In genomic region chr14:21072781-21073339, GRCh38 we compare ENCODE assay signal across 14 cellular contexts. TPM values are rescaled to one million over a fixed set of nuclear protein-coding genes. Genes with fewer than 3 reads are reported as not detected.
DNase-seq lines count a peak whose midpoint lies in the region; ATAC-seq and TF ChIP-seq lines count a peak whose summit lies in the region.
"Had no signal": no experiment of that assay in that cellular context is flagged by ENCODE, and none has a peak within 500 bp of the region (broad histone marks: within the 10 kb centered on the region; RNA-seq: fewer than 3 reads in every experiment).

No MANE protein-coding gene starts in this region.

- no peak for ATAC-seq in SK-N-SH treated with all-trans-retinoic acid at 6 μM for 48 hours
- no peak for ATAC-seq in GM19455 (IDR thresholded peaks at IDR 0.05; ENCODE audit: unreplicated experiment)
- ATAC-seq: stimulated activated naive B cell treated with anti-CD40 and anti-IgM and Interleukin-4, amounts not matched to agents 10 μg/mL and 1 μg/mL and 100 μg/mL, for 72 hours had no signal

- H3K36me3 ChIP-seq in SK-N-SH (replicated peaks in 1 of 2; ENCODE audit: control insufficient read depth in 1 of 2, insufficient read depth in 2 of 2, low read length in 1 of 2) (peaks cover 43 to 52% of the 10 kb centered on the region in 2 experiments), brain microvascular endothelial cell (replicated peaks) (peaks cover 47% of the 10 kb centered on the region), muscle layer of duodenum (ENCODE audit: control insufficient read depth in 1 of 2, insufficient read depth in 2 of 2, low read length in 2 of 2) (peaks cover 31 to 41% of the 10 kb centered on the region in 2 donors), testis (ENCODE audit: low read depth, missing control alignments) (no peaks in the 10 kb centered on the region)

- TF ChIP-seq RAD21 in SK-N-SH (IDR thresholded peaks at IDR 0.05; ENCODE audit: low read length) = no peak

- peaks cover 20% of the 10 kb centered on the region for H3F3A ChIP-seq in SK-N-SH (replicated peaks; ENCODE audit: insufficient read depth)

- POLR2A ChIA-PET in SK-N-SH (lab: Yijun Ruan, JAX) = interaction anchor here (2.7 kb wide), 1 partner anchor 24 kb away, joined by 19 read pairs; the partner anchor contains the start of gene ZNF219

- H3K27ac ChIP-seq in SK-N-SH (ENCODE audit: low read depth in 2 of 2, low read length in 1 of 2) = peak overlapping the region in 1 of 2 experiments; percentile 98; a peak in 3 of 4 replicates
- H3K27ac ChIP-seq in brain microvascular endothelial cell = peak overlapping the region; percentile 90
- H3K27ac ChIP-seq in muscle layer of duodenum (ENCODE audit: low read length) = peak overlapping the region; percentile 78
- H3K27ac ChIP-seq in testis = peak overlapping the region; percentile 31 to 89

- H3K4me1 ChIP-seq in SK-N-SH (ENCODE audit: control insufficient read depth in 1 of 2, insufficient read depth in 2 of 2, low read depth in 1 of 2, low read length in 1 of 2) (peaks cover 22 to 37% of the 10 kb centered on the region in 2 experiments), muscle layer of duodenum (ENCODE audit: control insufficient read depth in 1 of 2, insufficient read depth in 2 of 2, low read length in 2 of 2) (peaks cover 0 to 32% of the 10 kb centered on the region in 2 donors), testis (peaks cover 26% of the 10 kb centered on the region)

- DNase-seq in SK-N-SH (no peak), brain microvascular endothelial cell (no peak), testis (no peak), CD1c-positive myeloid dendritic cell (ENCODE audit: extremely low spot score) (no peak), Kasumi-1 (lab: John Stamatoyannopoulos, UW) (no peak)
- DNase-seq: aorta; stimulated activated CD4-positive, alpha-beta T cell treated with anti-CD3 and anti-CD28 coated beads, Interleukin-15, amount 100 ng/mL, for 24 hours; stimulated activated naive B cell treated with anti-CD40 and anti-IgM and Interleukin-4, amounts not matched to agents 10 μg/mL and 1 μg/mL and 100 μg/mL, for 72 hours had no signal

- H3K9me2 ChIP-seq in SK-N-SH = no peaks in the 10 kb centered on the region

- H3K4me2 ChIP-seq in SK-N-SH = peak overlapping the region; percentile 95; the same call in 1 of the 2 replicates

- 0 out of 2 replicates have a peak, but pooled peaks cover 8% of the 10 kb centered on the region for H4K20me1 ChIP-seq in SK-N-SH (ENCODE audit: insufficient read depth)

- H3K9ac ChIP-seq in SK-N-SH = peak overlapping the region; percentile 93; the same call in 1 of the 2 replicates

- TF ChIP-seq EP300 in SK-N-SH (IDR thresholded peaks at IDR 0.05; ENCODE audit: borderline replicate concordance in 1 of 2, low read depth in 1 of 2, low read length in 1 of 2) = no peak

- H3K9me3 ChIP-seq in SK-N-SH (no peaks in the 10 kb centered on the region), muscle layer of duodenum (ENCODE audit: control insufficient read depth in 1 of 2, low read length in 2 of 2) (no peaks in the 10 kb centered on the region), testis (no peaks in the 10 kb centered on the region)

- TF ChIP-seq POLR2A in testis (IDR thresholded peaks at IDR 0.05) = no peak

- in situ Hi-C loops in brain microvascular endothelial cell (cut with HindIII; ENCODE audit: low pct_ligation_motif_present, low sequenced_read_pairs) = no loop called here

- H2AFZ ChIP-seq in SK-N-SH (ENCODE audit: low read depth) = no peak overlapping the region

- CTCF ChIA-PET in SK-N-SH (lab: Yijun Ruan, JAX) = interaction anchor here (0.6 to 13.2 kb wide), 6 partner anchors 10 to 57 kb away, joined by 3 to 296 read pairs (median 57); partner anchors contain the start of gene ZNF219

- H3K4me3 ChIP-seq in SK-N-SH (ENCODE audit: low read depth in 2 of 2, low read length in 1 of 2) (no peak overlapping the region), brain microvascular endothelial cell (ENCODE audit: low read depth, low read length) (no peak overlapping the region), muscle layer of duodenum (ENCODE audit: low read depth in 1 of 2, low read length in 2 of 2) (no peak overlapping the region), testis (no peak overlapping the region)
- H3K4me3 ChIP-seq: lung had no signal

- 98% methylated on average over 7 of the region's 9 CpGs for WGBS in SK-N-SH (ENCODE audit: low lambda C conversion rate)
- 88 to 89% methylated on average over 7 to 9 of the region's 9 CpGs for WGBS in testis, 2 donors

- peaks cover 57% of the 10 kb centered on the region for H3K79me2 ChIP-seq in SK-N-SH (ENCODE audit: insufficient read depth)

- no peak for TF ChIP-seq CTCF in SK-N-SH (IDR thresholded peaks at IDR 0.05)
- no peak for TF ChIP-seq CTCF in brain microvascular endothelial cell (IDR thresholded peaks at IDR 0.05; ENCODE audit: low read depth, low read length, missing control alignments)
- TF ChIP-seq CTCF in testis (IDR thresholded peaks at IDR 0.05) = no peak

- intact Hi-C loops in testis (cut with DNase I; ENCODE audit: low total_unique reads) = no loop called here

- no peaks in the 10 kb centered on the region for H3K27me3 ChIP-seq in SK-N-SH (ENCODE audit: insufficient read depth)
- H3K27me3 ChIP-seq in brain microvascular endothelial cell (replicated peaks) = no peaks in the 10 kb centered on the region
- no peaks in the 10 kb centered on the region for H3K27me3 ChIP-seq in muscle layer of duodenum (ENCODE audit: low read depth, low read length)
- H3K27me3 ChIP-seq in testis = no peaks in the 10 kb centered on the region

TF ChIP-seq in SK-N-SH, 30 proteins besides CTCF, POLR2A, EP300 and RAD21 (continues in another document):
- no peak for TF ChIP-seq IRF3 (IDR thresholded peaks at IDR 0.05; ENCODE audit: low read depth, low read length)
- no peak for TF ChIP-seq FOXM1 (IDR thresholded peaks at IDR 0.05; ENCODE audit: low read depth)

TF ChIP-seq in SK-N-SH treated with all-trans-retinoic acid at 6 μM for 48 hours, 23 proteins besides CTCF, POLR2A, EP300 and RAD21 (continues in another document):
- TF ChIP-seq CSDC2 (CRISPR knock-in tag; IDR thresholded peaks at IDR 0.05) (no peak), CREB5 (CRISPR knock-in tag; IDR thresholded peaks at IDR 0.05; ENCODE audit: low read depth) (no peak), ZC3H10 (CRISPR knock-in tag; IDR thresholded peaks at IDR 0.05) (no peak), POU6F1 (CRISPR knock-in tag; IDR thresholded peaks at IDR 0.05; ENCODE audit: borderline replicate concordance, low read depth) (no peak), TOX (CRISPR knock-in tag; IDR thresholded peaks at IDR 0.05; ENCODE audit: borderline replicate concordance) (no peak), ESRRG (CRISPR knock-in tag; IDR thresholded peaks at IDR 0.05) (no peak), OSR1 (CRISPR knock-in tag; IDR thresholded peaks at IDR 0.05) (no peak), ZFP30 (CRISPR knock-in tag; IDR thresholded peaks at IDR 0.05) (no peak), ZNF565 (CRISPR knock-in tag; conservative IDR thresholded peaks at IDR 0.05; ENCODE audit: low read depth) (no peak)

RNA-seq across cellular contexts. Expression of gene ARHGEF40, which starts 2.8 kb away (rescaled TPM):
- 58.8 and 64.2 TPM in 2 replicates for polyA plus RNA-seq in SK-N-SH (2012; rRNA removed)
- polyA plus RNA-seq in SK-N-SH (2012; cell fraction: cytosol; rRNA removed) = 20.9 and 35.4 TPM in 2 replicates
- polyA plus RNA-seq in SK-N-SH (2012; cell fraction: nucleus; rRNA removed) = 201 and 236 TPM in 2 replicates
- 10 to 100 TPM; 30.5 to 36.9 TPM for total RNA-seq in testis
- 22.0 TPM for polyA plus RNA-seq in testis (ENCODE audit: insufficient read depth, low read depth, low replicate concordance)

RNA-seq across cellular contexts. Expression of gene RNASE8, which starts 15.2 kb away (rescaled TPM):
- not detected in 2 replicates for polyA plus RNA-seq in SK-N-SH (2012; rRNA removed)
- not detected in 2 replicates for polyA plus RNA-seq in SK-N-SH (2012; cell fraction: cytosol; rRNA removed)
- not detected in 2 replicates for polyA plus RNA-seq in SK-N-SH (2012; cell fraction: nucleus; rRNA removed)
- not detected for total RNA-seq in testis
- not detected for polyA plus RNA-seq in testis (ENCODE audit: insufficient read depth, low read depth, low replicate concordance)
- total RNA-seq: aorta, lung, NCI-H460, SK-MEL-5 had no signal
- polyA plus RNA-seq: lung had no signal

RNA-seq across cellular contexts. Expression of gene ZNF219, which starts 25.6 kb away (rescaled TPM):
- polyA plus RNA-seq in SK-N-SH (2012; rRNA removed) (22.1 and 24.1 TPM in 2 replicates), testis (ENCODE audit: insufficient read depth, low read depth, low replicate concordance) (17.7 TPM)
- polyA plus RNA-seq in SK-N-SH (2012; cell fraction: cytosol; rRNA removed) = 10.7 and 24.0 TPM in 2 replicates
- 58.1 and 70.5 TPM in 2 replicates for polyA plus RNA-seq in SK-N-SH (2012; cell fraction: nucleus; rRNA removed)
- total RNA-seq in testis = 10 to 100 TPM; 42.8 to 64.8 TPM

RNA-seq across cellular contexts. Expression of gene TMEM253, which starts 28.0 kb away (rescaled TPM):
- 0.82 and 0.94 TPM in 2 replicates for polyA plus RNA-seq in SK-N-SH (2012; rRNA removed)
- polyA plus RNA-seq in SK-N-SH (2012; cell fraction: cytosol; rRNA removed) = 0.41 and 0.58 TPM in 2 replicates
- 2.0 TPM in 2 replicates for polyA plus RNA-seq in SK-N-SH (2012; cell fraction: nucleus; rRNA removed)
- under 1 TPM in 1 of 2 donors, not detected in 1; 0.50 TPM for total RNA-seq in testis
- 0.65 TPM for polyA plus RNA-seq in testis (ENCODE audit: insufficient read depth, low read depth, low replicate concordance)
- total RNA-seq: aorta had no signal

RNA-seq across cellular contexts. Expression of gene RNASE7, which starts 30.7 kb away (rescaled TPM):
- not detected in 2 replicates for polyA plus RNA-seq in SK-N-SH (2012; rRNA removed)
- polyA plus RNA-seq in SK-N-SH (2012; cell fraction: cytosol; rRNA removed) = 0.03 TPM in 1 of 2 replicates, not detected in the other
- not detected in 2 replicates for polyA plus RNA-seq in SK-N-SH (2012; cell fraction: nucleus; rRNA removed)
- total RNA-seq in testis = under 1 TPM; 0.43 to 0.55 TPM
- polyA plus RNA-seq in testis (ENCODE audit: insufficient read depth, low read depth, low replicate concordance) = 0.24 TPM
- total RNA-seq: aorta, lung, NCI-H460, SK-MEL-5 had no signal
- polyA plus RNA-seq: aorta had no signal
